9 cellular contexts compared by ENCODE assay signal in the genomic region with DNA sequence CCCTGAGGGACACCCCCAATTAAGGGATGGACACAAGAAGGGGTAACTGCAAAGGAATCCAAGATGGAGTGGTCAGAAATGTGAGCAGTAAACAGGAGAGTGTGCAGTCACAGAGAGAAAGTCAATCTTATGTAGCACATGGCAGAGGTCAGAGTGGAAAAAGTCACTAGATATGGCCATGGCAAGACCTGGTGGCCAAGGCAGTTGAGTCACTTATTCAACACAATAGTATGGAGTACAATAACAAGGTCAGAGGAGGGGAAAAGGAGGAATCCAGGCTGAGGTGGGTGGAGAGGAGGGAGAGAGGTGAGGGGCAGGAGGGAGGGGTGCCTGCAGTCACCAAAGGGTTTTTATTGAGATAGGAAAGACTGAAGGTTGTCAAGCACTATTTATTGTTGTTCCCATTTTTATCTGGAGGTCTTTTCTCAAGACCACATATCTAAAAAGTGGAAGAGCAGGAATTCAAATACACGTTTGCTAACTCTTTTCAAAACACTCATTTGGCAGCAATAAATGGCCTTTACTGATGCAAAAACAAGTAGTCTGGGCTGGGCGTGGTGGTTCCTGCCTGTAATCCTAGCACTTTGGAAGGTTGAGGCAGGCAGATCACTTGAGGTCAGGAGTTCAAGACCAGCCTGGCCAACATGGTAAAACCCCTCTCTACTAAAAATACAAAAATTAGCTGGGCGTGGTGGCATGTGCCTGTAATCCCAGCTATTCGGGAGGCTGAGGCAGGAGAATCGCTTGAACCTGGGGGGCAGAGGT.
"Had no signal": no experiment of that assay in that cellular context is flagged by ENCODE, and none has a peak within 500 bp of the region (broad histone marks: within the 10 kb centered on the region; RNA-seq: fewer than 3 reads in every experiment).

No MANE protein-coding gene starts in this region.

- H3K27me3 ChIP-seq: colonic mucosa, esophagus muscularis mucosa, left lung, testis had no signal

- H3K4me1 ChIP-seq: colonic mucosa, left lung had no signal

- H3K4me3 ChIP-seq: colonic mucosa, esophagus muscularis mucosa, left lung, mucosa of descending colon, testis had no signal

- H3K36me3 ChIP-seq: colonic mucosa, esophagus muscularis mucosa, left lung had no signal

- H3K27ac ChIP-seq: colonic mucosa, esophagus muscularis mucosa, left lung had no signal

- H3K9me3 ChIP-seq: colonic mucosa, esophagus muscularis mucosa, left lung, mucosa of descending colon, testis had no signal

- ATAC-seq: activated CD8-positive, alpha-beta T cell treated with anti-CD3 and anti-CD28 coated beads, Interleukin-2, amount 10 ng/mL, durations not matched to agents 7 days and 5 days had no signal

- DNase-seq: central memory CD4-positive, alpha-beta T cell; foreskin fibroblast; stimulated activated naive B cell treated with anti-CD40 and anti-IgM and Interleukin-4, amounts not matched to agents 10 μg/mL and 1 μg/mL and 100 μg/mL, for 72 hours had no signal
